Comparison of ENCODE assay signal across 29 cellular contexts in the genomic region with DNA sequence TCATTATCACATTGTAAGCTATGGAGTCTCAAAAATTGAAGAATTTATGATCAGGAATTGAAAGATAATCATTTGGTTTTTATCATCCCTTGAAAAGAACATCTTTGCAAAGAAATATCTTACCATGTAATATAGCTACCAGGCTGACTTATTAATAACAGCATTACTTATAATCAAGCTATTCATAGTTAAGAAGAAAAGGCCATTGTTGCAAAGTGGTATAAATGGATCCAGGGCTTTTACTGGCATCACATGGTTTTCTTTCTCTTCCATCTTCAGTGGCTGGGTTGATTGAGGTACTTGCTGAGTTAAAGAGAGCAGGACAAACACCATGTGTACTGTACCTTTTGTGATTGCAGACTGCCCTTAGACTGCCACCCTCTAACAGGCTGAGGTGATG.
DNase-seq lines count a peak whose midpoint lies in the region; ATAC-seq, FAIRE-seq and TF ChIP-seq lines count a peak whose summit lies in the region.
"Had no signal": no experiment of that assay in that cellular context is flagged by ENCODE, and none has a peak within 500 bp of the region (broad histone marks: within the 10 kb centered on the region; RNA-seq: fewer than 3 reads in every experiment).

No MANE protein-coding gene starts in this region.

- DNase-seq in H54 (ENCODE audit: insufficient read length, low spot score) (no peak), medulla oblongata (ENCODE audit: extremely low spot score) (peak; percentile 25), superior temporal gyrus (ENCODE audit: extremely low spot score) (peak; percentile 76), amygdala (lab: John Stamatoyannopoulos, UW) (no peak)
- DNase-seq: AML-193; Caco-2; CD4-positive, alpha-beta memory T cell; DMS 273 treated with DMSO at 0.1 percent for 48 hours; DMS79; EL; GDM1; GOT3; HCEC 1CT; Karpas-422; NCI-H1092 treated with DMSO at 0.1 percent for 48 hours; NCI-H1436; NCI-H1930; NCI-H446; NCI-H526; NCI-H82; PC-9; SJCRH30 had no signal

- peak overlapping the region; percentile 76 for H3K27ac ChIP-seq in cingulate gyrus (ENCODE audit: low read depth, low read length)
- H3K27ac ChIP-seq: A549; BLaER1 treated with 17β-estradiol and CSF1 and Interleukin-3, amounts not matched to agents 10 nM and 100 nM; PC-9; SJCRH30 had no signal

- no peak for ATAC-seq in HG03565 (IDR thresholded peaks at IDR 0.05; ENCODE audit: unreplicated experiment)
- ATAC-seq in activated CD4-positive, CD25-positive, alpha-beta regulatory T cell treated with anti-CD3 and anti-CD28 coated beads, Interleukin-2, amount 50 U/mL, for 24 hours: no peak
- ATAC-seq: A549, HepG2, Right ventricle myocardium inferior had no signal

- FAIRE-seq in H54 (lab: Jason Lieb, UNC): peak; percentile 27
- FAIRE-seq: A549, HepG2 had no signal

- no peak for TF ChIP-seq POLR2A in H54 (IDR thresholded peaks at IDR 0.05; ENCODE audit: low read depth, low read length)

Comparison
In these comparisons a context has a peak if more than half of its experiments do, and no peak if none do; other contexts are left out.
1. DNase-seq: peak in medulla oblongata (single experiment) and superior temporal gyrus (single experiment); none in H54 (single experiment) and amygdala (0 of 56).